ENCODE assay signal across 30 cellular contexts in the genomic region with DNA sequence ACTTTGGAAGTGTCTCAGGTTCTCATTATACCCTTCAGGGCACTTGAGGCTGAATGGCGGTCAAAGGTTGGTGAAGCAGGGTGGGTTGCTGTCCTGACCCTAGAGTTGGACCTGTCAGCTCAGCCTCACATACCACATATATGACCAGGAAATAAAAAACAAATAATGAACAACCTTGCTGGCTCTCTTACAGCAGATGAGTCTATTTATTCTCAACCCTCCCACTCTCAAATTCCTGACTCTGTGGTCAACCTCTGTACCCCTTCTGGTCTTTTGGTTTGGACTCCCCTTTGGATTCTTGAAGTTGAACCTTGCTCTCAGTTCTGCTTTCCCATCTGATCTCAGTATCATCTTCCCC. TPM values are rescaled to one million over a fixed set of nuclear protein-coding genes. Genes with fewer than 3 reads are reported as not detected.
A peak's percentile ranks its signal among the peaks of the same experiment; 100 is the strongest.
DNase-seq lines count a peak whose midpoint lies in the region; ATAC-seq and TF ChIP-seq lines count a peak whose summit lies in the region.
"Had no signal": no experiment of that assay in that cellular context is flagged by ENCODE, and none has a peak within 500 bp of the region (broad histone marks: within the 10 kb centered on the region; RNA-seq: fewer than 3 reads in every experiment).

No MANE protein-coding gene starts in this region.

- no peak for TF ChIP-seq POLR2A in breast epithelium (IDR thresholded peaks at IDR 0.05)
- no peak for TF ChIP-seq POLR2A in transverse colon (IDR thresholded peaks at IDR 0.05)

- no peaks in the 10 kb centered on the region for H3K36me3 Mint-ChIP-seq in MCF 10A (ENCODE audit: insufficient read depth, unreplicated experiment)
- H3K36me3 Mint-ChIP-seq: CD8-positive, alpha-beta T cell; naive thymus-derived CD4-positive, alpha-beta T cell had no signal

- peaks cover 21% of the 10 kb centered on the region for H3K4me1 Mint-ChIP-seq in MCF 10A (ENCODE audit: insufficient read depth, unreplicated experiment)
- H3K4me1 Mint-ChIP-seq: naive thymus-derived CD4-positive, alpha-beta T cell had no signal

- in situ Hi-C loops in transverse colon (cut with MboI; ENCODE audit: low pct_ligation_motif_present in 1 of 4, low pct_unique_long_range_greater_than_20kb in 1 of 4, low sequenced_read_pairs in 3 of 4), result no loop called here

- TF ChIP-seq CTCF in MCF 10A (IDR thresholded peaks at IDR 0.05; ENCODE audit: unreplicated experiment), result no peak
- no peak for TF ChIP-seq CTCF in breast epithelium (IDR thresholded peaks at IDR 0.05)
- no peak for TF ChIP-seq CTCF in fibroblast of mammary gland (conservative IDR thresholded peaks at IDR 0.05; ENCODE audit: control insufficient read depth, insufficient read depth, low read depth, low read length)
- TF ChIP-seq CTCF in transverse colon (IDR thresholded peaks at IDR 0.05), result no peak

- 88% methylated on average over 1 of the region's 1 CpG; no CpG with 5 or more reads in 1 of the 2 donors for WGBS in transverse colon (ENCODE audit: low coverage in 1 of 2), 2 donors

- no peak for TF ChIP-seq EP300 in transverse colon (IDR thresholded peaks at IDR 0.05; ENCODE audit: low read depth)

- no peak overlapping the region for H3K4me3 Mint-ChIP-seq in MCF 10A (ENCODE audit: unreplicated experiment)
- H3K4me3 Mint-ChIP-seq: activated CD8-positive, alpha-beta T cell treated with anti-CD3 and anti-CD28 coated beads for 36 hours; CD8-positive, alpha-beta T cell; effector memory CD8-positive, alpha-beta T cell; naive thymus-derived CD4-positive, alpha-beta T cell had no signal

- no peaks in the 10 kb centered on the region for H3K27me3 ChIP-seq in breast epithelium
- no peaks in the 10 kb centered on the region for H3K27me3 ChIP-seq in transverse colon
- H3K27me3 ChIP-seq: adrenal gland, brain microvascular endothelial cell, upper lobe of right lung had no signal

- H3K27ac Mint-ChIP-seq in MCF 10A (ENCODE audit: low read depth, unreplicated experiment), result peak overlapping the region; percentile 36
- H3K27ac Mint-ChIP-seq: activated CD8-positive, alpha-beta T cell treated with anti-CD3 and anti-CD28 coated beads for 36 hours; CD8-positive, alpha-beta T cell; effector memory CD8-positive, alpha-beta T cell; naive thymus-derived CD4-positive, alpha-beta T cell had no signal

- no TSS peak for BruUV-seq in MCF 10A (replicated peaks; lab: Mats Ljungman, UMichigan)

- no peak for DNase-seq in MCF 10A (ENCODE audit: unreplicated experiment)
- DNase-seq in breast epithelium (ENCODE audit: low spot score in 2 of 2), result no peak
- DNase-seq in fibroblast of mammary gland (ENCODE audit: low read depth), result peak; percentile 88
- DNase-seq in transverse colon, result no peak
- DNase-seq in NCI-H510A treated with DMSO at 0.1 percent for 48 hours (lab: John Stamatoyannopoulos, UW), result no peak
- DNase-seq in GF-D8 (lab: John Stamatoyannopoulos, UW), result no peak
- DNase-seq: activated CD4-positive, CD25-positive, alpha-beta regulatory T cell treated with anti-CD3 and anti-CD28 coated beads, Interleukin-2, amount 50 U/mL, for 72 hours; activated CD8-positive, alpha-beta T cell treated with anti-CD3 and anti-CD28 coated beads for 36 hours; activated naive CD4-positive, alpha-beta T cell; activated T-cell treated with anti-CD3 and anti-CD28 coated beads for 4 hours; adrenal gland; brain microvascular endothelial cell; CD8-positive, alpha-beta T cell; DMS 273 treated with DMSO at 0.1 percent for 48 hours; effector memory CD8-positive, alpha-beta T cell; glutamatergic neuron; GOT3; kidney; mesenchymal stem cell; naive thymus-derived CD4-positive, alpha-beta T cell; NCI-H1092 treated with DMSO at 0.1 percent for 48 hours; NCI-H2029; retina; SHP77 treated with DMSO at 0.1 percent for 48 hours; upper lobe of right lung had no signal

- H3K36me3 ChIP-seq in breast epithelium (no peaks in the 10 kb centered on the region), transverse colon (no peaks in the 10 kb centered on the region)
- H3K36me3 ChIP-seq: adrenal gland, brain microvascular endothelial cell, upper lobe of right lung had no signal

- POLR2A ChIA-PET in MCF 10A (lab: Yijun Ruan, JAX), result interaction anchor here (0.7 kb wide), 1 partner anchor 10 kb away, joined by 3 read pairs; no protein-coding TSS in a partner anchor

- ATAC-seq in SK-N-SH treated with all-trans-retinoic acid at 6 μM for 48 hours (peak; percentile 15; the same call in 2 of the 3 replicates), GM21528 (IDR thresholded peaks at IDR 0.05; ENCODE audit: low FRiP score, unreplicated experiment) (no peak)
- ATAC-seq: activated CD8-positive, alpha-beta T cell treated with anti-CD3 and anti-CD28 coated beads for 36 hours; CD8-positive, alpha-beta T cell; effector memory CD8-positive, alpha-beta T cell; HepG2; naive thymus-derived CD4-positive, alpha-beta T cell; upper lobe of right lung had no signal

- H3K9me3 Mint-ChIP-seq in MCF 10A (ENCODE audit: unreplicated experiment), result no peaks in the 10 kb centered on the region
- H3K9me3 Mint-ChIP-seq: activated CD8-positive, alpha-beta T cell treated with anti-CD3 and anti-CD28 coated beads for 36 hours; CD8-positive, alpha-beta T cell; effector memory CD8-positive, alpha-beta T cell; naive thymus-derived CD4-positive, alpha-beta T cell had no signal

- H3K4me3 ChIP-seq in breast epithelium (no peak overlapping the region), fibroblast of mammary gland (ENCODE audit: control insufficient read depth, low read depth, low read length) (peak overlapping the region; percentile 13), transverse colon (no peak overlapping the region)
- H3K4me3 ChIP-seq: adrenal gland, coronary artery, upper lobe of right lung had no signal

- H3K9me3 ChIP-seq in breast epithelium (no peaks in the 10 kb centered on the region), transverse colon (no peaks in the 10 kb centered on the region)
- H3K9me3 ChIP-seq: adrenal gland, upper lobe of right lung had no signal

- CTCF ChIA-PET in MCF 10A (lab: Yijun Ruan, JAX), result no interaction called here

- H3K27me3 Mint-ChIP-seq in MCF 10A (ENCODE audit: insufficient read depth, unreplicated experiment), result no peaks in the 10 kb centered on the region

- H3K4me1 ChIP-seq in breast epithelium (no peaks in the 10 kb centered on the region), transverse colon (peaks cover 11 to 63% (median 32%) of the 10 kb centered on the region in 4 donors)
- H3K4me1 ChIP-seq: upper lobe of right lung had no signal

- intact Hi-C loops in MCF 10A (cut with micrococcal nuclease), result no loop called here
- intact Hi-C loops in breast epithelium (cut with DNase I; ENCODE audit: low total_unique reads), result no loop called here
- intact Hi-C loops in transverse colon (cut with DNase I; ENCODE audit: low total_unique reads), result no loop called here

- H3K27ac ChIP-seq in breast epithelium (no peak overlapping the region), transverse colon (peak overlapping the region; percentile 13 to 61 (median 52))
- H3K27ac ChIP-seq: 22Rv1, adrenal gland, brain microvascular endothelial cell, coronary artery, upper lobe of right lung had no signal

TF ChIP-seq in SK-N-SH treated with all-trans-retinoic acid at 6 μM for 48 hours, 23 proteins besides CTCF, POLR2A, EP300 and RAD21 (continues in another document):
- TF ChIP-seq ARNTL (CRISPR knock-in tag; IDR thresholded peaks at IDR 0.05; ENCODE audit: borderline replicate concordance, low read depth) (no peak), PPARA (CRISPR knock-in tag; IDR thresholded peaks at IDR 0.05; ENCODE audit: borderline replicate concordance) (no peak), OSR1 (CRISPR knock-in tag; IDR thresholded peaks at IDR 0.05) (no peak), TOX (CRISPR knock-in tag; IDR thresholded peaks at IDR 0.05; ENCODE audit: borderline replicate concordance) (no peak), BACH2 (CRISPR knock-in tag; IDR thresholded peaks at IDR 0.05; ENCODE audit: borderline replicate concordance) (no peak), GLIS3 (CRISPR knock-in tag; IDR thresholded peaks at IDR 0.05) (no peak), CSDC2 (CRISPR knock-in tag; IDR thresholded peaks at IDR 0.05) (no peak)
- TF ChIP-seq, protein P1, sequence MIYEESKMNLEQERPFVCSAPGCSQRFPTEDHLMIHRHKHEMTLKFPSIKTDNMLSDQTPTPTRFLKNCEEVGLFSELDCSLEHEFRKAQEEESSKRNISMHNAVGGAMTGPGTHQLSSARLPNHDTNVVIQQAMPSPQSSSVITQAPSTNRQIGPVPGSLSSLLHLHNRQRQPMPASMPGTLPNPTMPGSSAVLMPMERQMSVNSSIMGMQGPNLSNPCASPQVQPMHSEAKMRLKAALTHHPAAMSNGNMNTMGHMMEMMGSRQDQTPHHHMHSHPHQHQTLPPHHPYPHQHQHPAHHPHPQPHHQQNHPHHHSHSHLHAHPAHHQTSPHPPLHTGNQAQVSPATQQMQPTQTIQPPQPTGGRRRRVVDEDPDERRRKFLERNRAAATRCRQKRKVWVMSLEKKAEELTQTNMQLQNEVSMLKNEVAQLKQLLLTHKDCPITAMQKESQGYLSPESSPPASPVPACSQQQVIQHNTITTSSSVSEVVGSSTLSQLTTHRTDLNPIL (CRISPR knock-in tag; IDR thresholded peaks at IDR 0.05; ENCODE audit: low read depth), result no peak
- TF ChIP-seq, protein P2, sequence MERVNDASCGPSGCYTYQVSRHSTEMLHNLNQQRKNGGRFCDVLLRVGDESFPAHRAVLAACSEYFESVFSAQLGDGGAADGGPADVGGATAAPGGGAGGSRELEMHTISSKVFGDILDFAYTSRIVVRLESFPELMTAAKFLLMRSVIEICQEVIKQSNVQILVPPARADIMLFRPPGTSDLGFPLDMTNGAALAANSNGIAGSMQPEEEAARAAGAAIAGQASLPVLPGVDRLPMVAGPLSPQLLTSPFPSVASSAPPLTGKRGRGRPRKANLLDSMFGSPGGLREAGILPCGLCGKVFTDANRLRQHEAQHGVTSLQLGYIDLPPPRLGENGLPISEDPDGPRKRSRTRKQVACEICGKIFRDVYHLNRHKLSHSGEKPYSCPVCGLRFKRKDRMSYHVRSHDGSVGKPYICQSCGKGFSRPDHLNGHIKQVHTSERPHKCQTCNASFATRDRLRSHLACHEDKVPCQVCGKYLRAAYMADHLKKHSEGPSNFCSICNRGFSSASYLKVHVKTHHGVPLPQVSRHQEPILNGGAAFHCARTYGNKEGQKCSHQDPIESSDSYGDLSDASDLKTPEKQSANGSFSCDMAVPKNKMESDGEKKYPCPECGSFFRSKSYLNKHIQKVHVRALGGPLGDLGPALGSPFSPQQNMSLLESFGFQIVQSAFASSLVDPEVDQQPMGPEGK (CRISPR knock-in tag; IDR thresholded peaks at IDR 0.05; ENCODE audit: borderline replicate concordance), result no peak

RNA-seq across cellular contexts. Expression of gene PPP2R3A, which starts 16.9 kb away (rescaled TPM):
- total RNA-seq in MCF 10A (2022), result 7.1 and 7.5 TPM in 2 replicates
- total RNA-seq in breast epithelium, result 10 to 100 TPM; 10.4 to 43.6 (median 20.6) TPM
- 10 to 100 TPM; 34.7 to 73.4 (median 38.8) TPM for total RNA-seq in transverse colon

Comparison
In these comparisons a context has a peak if more than half of its experiments do, and no peak if none do; other contexts are left out.
1. H3K27ac ChIP-seq: peak in transverse colon (4 of 4); none in breast epithelium (0 of 2).